Comparison of ENCODE assay signal across 1 cellular context in the genomic region with DNA sequence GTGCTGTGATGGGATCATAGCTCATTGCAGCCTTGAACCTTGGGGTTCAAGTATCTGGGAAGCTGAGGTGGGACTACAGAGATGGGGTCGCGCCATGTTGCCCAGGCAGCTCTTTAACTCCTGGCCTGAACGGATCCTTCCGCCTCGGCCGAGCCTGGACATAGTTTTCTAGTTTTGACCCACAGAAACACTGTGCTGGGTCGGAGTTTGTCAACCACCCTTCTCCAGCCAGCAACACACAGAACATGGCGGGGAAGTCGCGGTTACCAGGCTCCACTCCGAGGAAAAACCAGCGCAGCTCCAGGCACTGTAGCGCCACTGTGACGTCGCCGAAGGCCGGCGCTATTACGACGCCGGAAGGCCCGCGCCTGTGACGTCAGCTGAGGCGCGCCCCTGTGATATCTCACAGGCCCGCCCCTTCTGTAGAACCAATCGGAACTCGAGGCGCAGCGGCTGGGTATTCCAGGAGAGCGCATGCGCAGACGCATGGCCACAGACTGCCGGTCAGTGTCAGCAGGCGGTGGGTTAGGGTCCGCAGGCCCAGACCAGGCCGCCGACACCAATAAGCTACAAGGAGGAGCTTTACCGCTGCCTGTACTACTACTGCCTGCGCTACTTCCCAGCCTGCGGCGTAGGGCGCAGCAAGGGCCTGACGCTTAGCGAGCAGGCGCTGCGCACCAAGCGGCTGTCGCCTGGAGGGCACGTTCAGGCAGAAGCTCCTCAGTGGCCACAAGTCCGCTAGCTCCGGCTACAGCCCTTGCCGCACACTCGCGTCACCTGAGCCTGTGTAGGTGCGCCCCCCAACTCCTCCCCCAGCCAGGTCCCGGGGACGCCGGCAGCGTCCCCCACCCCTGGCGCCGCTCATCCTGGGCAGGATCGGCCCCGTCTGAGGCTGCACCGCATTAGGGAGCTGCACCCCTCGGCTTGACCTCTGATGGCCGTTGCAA.
TF ChIP-seq lines count a peak whose summit lies in the region.

No MANE protein-coding gene starts in this region.

TF ChIP-seq in HepG2, 621 proteins besides CTCF, POLR2A, EP300 and RAD21 (continued from another document and continues in another):
- TF ChIP-seq, protein P1, sequence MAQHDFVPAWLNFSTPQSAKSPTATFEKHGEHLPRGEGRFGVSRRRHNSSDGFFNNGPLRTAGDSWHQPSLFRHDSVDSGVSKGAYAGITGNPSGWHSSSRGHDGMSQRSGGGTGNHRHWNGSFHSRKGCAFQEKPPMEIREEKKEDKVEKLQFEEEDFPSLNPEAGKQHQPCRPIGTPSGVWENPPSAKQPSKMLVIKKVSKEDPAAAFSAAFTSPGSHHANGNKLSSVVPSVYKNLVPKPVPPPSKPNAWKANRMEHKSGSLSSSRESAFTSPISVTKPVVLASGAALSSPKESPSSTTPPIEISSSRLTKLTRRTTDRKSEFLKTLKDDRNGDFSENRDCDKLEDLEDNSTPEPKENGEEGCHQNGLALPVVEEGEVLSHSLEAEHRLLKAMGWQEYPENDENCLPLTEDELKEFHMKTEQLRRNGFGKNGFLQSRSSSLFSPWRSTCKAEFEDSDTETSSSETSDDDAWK (CRISPR knock-in tag; IDR thresholded peaks at IDR 0.05) = no peak
- TF ChIP-seq SRF (IDR thresholded peaks at IDR 0.05; ENCODE audit: low read depth, low read length) (no peak), ZNF652 (CRISPR knock-in tag; IDR thresholded peaks at IDR 0.05; ENCODE audit: borderline replicate concordance, low read depth) (peak; percentile 17; the same call in 1 of the 2 replicates), ZMYM4 (CRISPR knock-in tag; IDR thresholded peaks at IDR 0.05) (peak; percentile 98), JUND (CRISPR knock-in tag; IDR thresholded peaks at IDR 0.05) (no peak; the same call in 1 of the 2 replicates), MXI1 (IDR thresholded peaks at IDR 0.05; ENCODE audit: borderline replicate concordance, low read depth, low read length) (peak; percentile 29; the same call in 1 of the 3 replicates), ZFY (CRISPR knock-in tag; IDR thresholded peaks at IDR 0.05) (peak; percentile 99), TOE1 (CRISPR knock-in tag; IDR thresholded peaks at IDR 0.05) (0 out of 2 replicates have a peak, but pooled peaks have one; percentile 36), YY1 (IDR thresholded peaks at IDR 0.05; ENCODE audit: insufficient read depth, insufficient replicate concordance, low read depth, low read length) (peak; percentile 72), ZNF773 (CRISPR knock-in tag; IDR thresholded peaks at IDR 0.05; ENCODE audit: borderline replicate concordance) (peak; percentile 81; the same call in 1 of the 2 replicates), ZKSCAN8 (CRISPR knock-in tag; IDR thresholded peaks at IDR 0.05; ENCODE audit: borderline replicate concordance) (0 out of 2 replicates have a peak, but pooled peaks have one; percentile 34), GMEB2 (CRISPR knock-in tag; IDR thresholded peaks at IDR 0.05; ENCODE audit: low read depth) (no peak), ZNF296 (CRISPR knock-in tag; conservative IDR thresholded peaks at IDR 0.05) (no peak), ZNF816 (CRISPR knock-in tag; IDR thresholded peaks at IDR 0.05; ENCODE audit: borderline replicate concordance) (peak; percentile 74; the same call in 1 of the 2 replicates), ZNF263 (CRISPR knock-in tag; IDR thresholded peaks at IDR 0.05) (peak; percentile 69), MAFF (IDR thresholded peaks at IDR 0.05; ENCODE audit: low read depth, low read length) (no peak), ZNF276 (CRISPR knock-in tag; IDR thresholded peaks at IDR 0.05; ENCODE audit: low read depth) (0 out of 2 replicates have a peak, but pooled peaks have one; percentile 29), ZNF530 (CRISPR knock-in tag; IDR thresholded peaks at IDR 0.05; ENCODE audit: low read depth) (no peak), REL (CRISPR knock-in tag; conservative IDR thresholded peaks at IDR 0.05) (peak; percentile 84), BHLHE40 (IDR thresholded peaks at IDR 0.05; ENCODE audit: low read length) (no peak), GATAD2A (CRISPR knock-in tag; IDR thresholded peaks at IDR 0.05) (peak; percentile 75; the same call in 1 of the 2 replicates), PLRG1 (conservative IDR thresholded peaks at IDR 0.05) (no peak), CERS6 (CRISPR knock-in tag; IDR thresholded peaks at IDR 0.05) (no peak), ZNF124 (CRISPR knock-in tag; IDR thresholded peaks at IDR 0.05) (peak; percentile 71), U2AF1 (optimal IDR thresholded peaks at IDR 0.05; ENCODE audit: low read depth, low read length) (no peak), ZNF280D (CRISPR knock-in tag; IDR thresholded peaks at IDR 0.05) (peak; percentile 83), ZSCAN31 (CRISPR knock-in tag; IDR thresholded peaks at IDR 0.05; ENCODE audit: low read depth) (peak; percentile 95), HOXA9 (CRISPR knock-in tag; IDR thresholded peaks at IDR 0.05; ENCODE audit: borderline replicate concordance) (peak; percentile 86; the same call in 1 of the 2 replicates), ZNF382 (CRISPR knock-in tag; IDR thresholded peaks at IDR 0.05; ENCODE audit: borderline replicate concordance) (no peak), PHB2 (IDR thresholded peaks at IDR 0.05; ENCODE audit: partially characterized antibody) (no peak), DNMT1 (CRISPR knock-in tag; IDR thresholded peaks at IDR 0.05) (0 out of 2 replicates have a peak, but pooled peaks have one; percentile 17), RBM39 (IDR thresholded peaks at IDR 0.05; ENCODE audit: low read depth, low read length, poor library complexity, severe bottlenecking) (no peak), ATF7-NPFF (CRISPR knock-in tag; IDR thresholded peaks at IDR 0.05; ENCODE audit: low read depth) (peak; percentile 93)
- TF ChIP-seq, protein P2, sequence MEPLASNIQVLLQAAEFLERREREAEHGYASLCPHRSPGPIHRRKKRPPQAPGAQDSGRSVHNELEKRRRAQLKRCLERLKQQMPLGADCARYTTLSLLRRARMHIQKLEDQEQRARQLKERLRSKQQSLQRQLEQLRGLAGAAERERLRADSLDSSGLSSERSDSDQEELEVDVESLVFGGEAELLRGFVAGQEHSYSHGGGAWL (CRISPR knock-in tag; IDR thresholded peaks at IDR 0.05) = peak; percentile 91
- TF ChIP-seq, protein P3, sequence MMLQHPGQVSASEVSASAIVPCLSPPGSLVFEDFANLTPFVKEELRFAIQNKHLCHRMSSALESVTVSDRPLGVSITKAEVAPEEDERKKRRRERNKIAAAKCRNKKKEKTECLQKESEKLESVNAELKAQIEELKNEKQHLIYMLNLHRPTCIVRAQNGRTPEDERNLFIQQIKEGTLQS (CRISPR knock-in tag; IDR thresholded peaks at IDR 0.05) = no peak
- TF ChIP-seq, protein P4, sequence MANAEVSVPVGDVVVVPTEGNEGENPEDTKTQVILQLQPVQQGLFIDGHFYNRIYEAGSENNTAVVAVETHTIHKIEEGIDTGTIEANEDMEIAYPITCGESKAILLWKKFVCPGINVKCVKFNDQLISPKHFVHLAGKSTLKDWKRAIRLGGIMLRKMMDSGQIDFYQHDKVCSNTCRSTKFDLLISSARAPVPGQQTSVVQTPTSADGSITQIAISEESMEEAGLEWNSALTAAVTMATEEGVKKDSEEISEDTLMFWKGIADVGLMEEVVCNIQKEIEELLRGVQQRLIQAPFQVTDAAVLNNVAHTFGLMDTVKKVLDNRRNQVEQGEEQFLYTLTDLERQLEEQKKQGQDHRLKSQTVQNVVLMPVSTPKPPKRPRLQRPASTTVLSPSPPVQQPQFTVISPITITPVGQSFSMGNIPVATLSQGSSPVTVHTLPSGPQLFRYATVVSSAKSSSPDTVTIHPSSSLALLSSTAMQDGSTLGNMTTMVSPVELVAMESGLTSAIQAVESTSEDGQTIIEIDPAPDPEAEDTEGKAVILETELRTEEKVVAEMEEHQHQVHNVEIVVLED (CRISPR knock-in tag; IDR thresholded peaks at IDR 0.05; ENCODE audit: borderline replicate concordance) = peak; percentile 92
- TF ChIP-seq, protein P5, sequence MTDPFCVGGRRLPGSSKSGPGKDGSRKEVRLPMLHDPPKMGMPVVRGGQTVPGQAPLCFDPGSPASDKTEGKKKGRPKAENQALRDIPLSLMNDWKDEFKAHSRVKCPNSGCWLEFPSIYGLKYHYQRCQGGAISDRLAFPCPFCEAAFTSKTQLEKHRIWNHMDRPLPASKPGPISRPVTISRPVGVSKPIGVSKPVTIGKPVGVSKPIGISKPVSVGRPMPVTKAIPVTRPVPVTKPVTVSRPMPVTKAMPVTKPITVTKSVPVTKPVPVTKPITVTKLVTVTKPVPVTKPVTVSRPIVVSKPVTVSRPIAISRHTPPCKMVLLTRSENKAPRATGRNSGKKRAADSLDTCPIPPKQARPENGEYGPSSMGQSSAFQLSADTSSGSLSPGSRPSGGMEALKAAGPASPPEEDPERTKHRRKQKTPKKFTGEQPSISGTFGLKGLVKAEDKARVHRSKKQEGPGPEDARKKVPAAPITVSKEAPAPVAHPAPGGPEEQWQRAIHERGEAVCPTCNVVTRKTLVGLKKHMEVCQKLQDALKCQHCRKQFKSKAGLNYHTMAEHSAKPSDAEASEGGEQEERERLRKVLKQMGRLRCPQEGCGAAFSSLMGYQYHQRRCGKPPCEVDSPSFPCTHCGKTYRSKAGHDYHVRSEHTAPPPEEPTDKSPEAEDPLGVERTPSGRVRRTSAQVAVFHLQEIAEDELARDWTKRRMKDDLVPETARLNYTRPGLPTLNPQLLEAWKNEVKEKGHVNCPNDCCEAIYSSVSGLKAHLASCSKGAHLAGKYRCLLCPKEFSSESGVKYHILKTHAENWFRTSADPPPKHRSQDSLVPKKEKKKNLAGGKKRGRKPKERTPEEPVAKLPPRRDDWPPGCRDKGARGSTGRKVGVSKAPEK (CRISPR knock-in tag; IDR thresholded peaks at IDR 0.05; ENCODE audit: borderline replicate concordance) = peak; percentile 67; the same call in 1 of the 2 replicates
- TF ChIP-seq, protein P6, sequence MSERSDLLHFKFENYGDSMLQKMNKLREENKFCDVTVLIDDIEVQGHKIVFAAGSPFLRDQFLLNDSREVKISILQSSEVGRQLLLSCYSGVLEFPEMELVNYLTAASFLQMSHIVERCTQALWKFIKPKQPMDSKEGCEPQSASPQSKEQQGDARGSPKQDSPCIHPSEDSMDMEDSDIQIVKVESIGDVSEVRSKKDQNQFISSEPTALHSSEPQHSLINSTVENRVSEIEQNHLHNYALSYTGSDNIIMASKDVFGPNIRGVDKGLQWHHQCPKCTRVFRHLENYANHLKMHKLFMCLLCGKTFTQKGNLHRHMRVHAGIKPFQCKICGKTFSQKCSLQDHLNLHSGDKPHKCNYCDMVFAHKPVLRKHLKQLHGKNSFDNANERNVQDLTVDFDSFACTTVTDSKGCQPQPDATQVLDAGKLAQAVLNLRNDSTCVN (CRISPR knock-in tag; IDR thresholded peaks at IDR 0.05; ENCODE audit: borderline replicate concordance) = peak; percentile 80
- TF ChIP-seq, protein P7, sequence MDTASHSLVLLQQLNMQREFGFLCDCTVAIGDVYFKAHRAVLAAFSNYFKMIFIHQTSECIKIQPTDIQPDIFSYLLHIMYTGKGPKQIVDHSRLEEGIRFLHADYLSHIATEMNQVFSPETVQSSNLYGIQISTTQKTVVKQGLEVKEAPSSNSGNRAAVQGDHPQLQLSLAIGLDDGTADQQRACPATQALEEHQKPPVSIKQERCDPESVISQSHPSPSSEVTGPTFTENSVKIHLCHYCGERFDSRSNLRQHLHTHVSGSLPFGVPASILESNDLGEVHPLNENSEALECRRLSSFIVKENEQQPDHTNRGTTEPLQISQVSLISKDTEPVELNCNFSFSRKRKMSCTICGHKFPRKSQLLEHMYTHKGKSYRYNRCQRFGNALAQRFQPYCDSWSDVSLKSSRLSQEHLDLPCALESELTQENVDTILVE (CRISPR knock-in tag; IDR thresholded peaks at IDR 0.05) = peak; percentile 73
